1 cellular context compared by ENCODE assay signal in the genomic region with DNA sequence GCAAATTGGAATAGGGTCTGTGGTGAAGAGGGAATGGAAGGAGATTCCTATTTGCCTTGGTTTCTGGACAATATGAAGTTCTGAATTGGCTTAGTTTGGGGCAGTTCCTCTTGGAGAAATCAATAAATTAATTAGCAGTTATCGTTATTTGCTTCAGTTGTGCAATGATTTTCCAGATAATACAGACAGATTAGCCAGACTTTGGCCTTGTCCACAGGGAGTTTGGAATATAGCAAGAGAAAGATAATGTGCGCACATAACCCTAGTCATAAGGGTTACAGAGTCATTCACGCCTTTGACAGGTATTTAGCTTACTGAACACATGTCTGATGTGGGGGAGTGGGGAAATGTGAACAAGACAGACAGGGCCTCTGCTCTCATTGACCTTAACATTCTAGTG.
TF ChIP-seq lines count a peak whose summit lies in the region.

No MANE protein-coding gene starts in this region.

TF ChIP-seq in K562, 482 proteins besides CTCF, POLR2A, EP300 and RAD21 (continued from another document):
- TF ChIP-seq MGA (IDR thresholded peaks at IDR 0.05) = peak; percentile 46; the same call in 1 of the 2 replicates
- no peak for TF ChIP-seq ZNF253 (CRISPR knock-in tag; conservative IDR thresholded peaks at IDR 0.05)
- TF ChIP-seq CLOCK (CRISPR knock-in tag; IDR thresholded peaks at IDR 0.05; ENCODE audit: borderline replicate concordance) = no peak
- no peak for TF ChIP-seq CREB1 (IDR thresholded peaks at IDR 0.05)
- no peak for TF ChIP-seq CREB1 (CRISPR knock-in tag; IDR thresholded peaks at IDR 0.05)
- 0 out of 2 replicates have a peak, but pooled peaks have one; percentile 16 for TF ChIP-seq CEBPB (tag; IDR thresholded peaks at IDR 0.05)
- TF ChIP-seq CHD2 (IDR thresholded peaks at IDR 0.05; ENCODE audit: low read depth, low read length) = no peak
- no peak for TF ChIP-seq MBD1 (CRISPR knock-in tag; IDR thresholded peaks at IDR 0.05)
- TF ChIP-seq, protein P1, sequence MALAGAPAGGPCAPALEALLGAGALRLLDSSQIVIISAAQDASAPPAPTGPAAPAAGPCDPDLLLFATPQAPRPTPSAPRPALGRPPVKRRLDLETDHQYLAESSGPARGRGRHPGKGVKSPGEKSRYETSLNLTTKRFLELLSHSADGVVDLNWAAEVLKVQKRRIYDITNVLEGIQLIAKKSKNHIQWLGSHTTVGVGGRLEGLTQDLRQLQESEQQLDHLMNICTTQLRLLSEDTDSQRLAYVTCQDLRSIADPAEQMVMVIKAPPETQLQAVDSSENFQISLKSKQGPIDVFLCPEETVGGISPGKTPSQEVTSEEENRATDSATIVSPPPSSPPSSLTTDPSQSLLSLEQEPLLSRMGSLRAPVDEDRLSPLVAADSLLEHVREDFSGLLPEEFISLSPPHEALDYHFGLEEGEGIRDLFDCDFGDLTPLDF (CRISPR knock-in tag; IDR thresholded peaks at IDR 0.05) = no peak
- no peak for TF ChIP-seq POLR2B (IDR thresholded peaks at IDR 0.05; ENCODE audit: low read depth, partially characterized antibody)
- TF ChIP-seq NUFIP1 (IDR thresholded peaks at IDR 0.05; ENCODE audit: partially characterized antibody) = no peak
- 0 out of 2 replicates have a peak, but pooled peaks have one; percentile 15 for TF ChIP-seq TEAD4 (IDR thresholded peaks at IDR 0.05; ENCODE audit: low read length)
- TF ChIP-seq TEAD4 (CRISPR knock-in tag; IDR thresholded peaks at IDR 0.05; ENCODE audit: borderline replicate concordance) = no peak
- no peak for TF ChIP-seq MTA1 (IDR thresholded peaks at IDR 0.05; ENCODE audit: borderline replicate concordance)
- peak; percentile 29 for TF ChIP-seq PKNOX1 (IDR thresholded peaks at IDR 0.05)
